In genomic region chr1:155192346-155193274, GRCh38 we compare ENCODE assay signal across 8 cellular contexts. TPM values are rescaled to one million over a fixed set of nuclear protein-coding genes. Genes with fewer than 3 reads are reported as not detected.
A peak's percentile ranks its signal among the peaks of the same experiment; 100 is the strongest.
DNase-seq lines count a peak whose midpoint lies in the region; ATAC-seq and TF ChIP-seq lines count a peak whose summit lies in the region.

No MANE protein-coding gene starts in this region.

- H3K4me1 Mint-ChIP-seq in WTC11 (peaks cover 33% of the 10 kb centered on the region), osteocyte (ENCODE audit: unreplicated experiment) (peaks cover 33% of the 10 kb centered on the region)

- peaks cover 31 to 49% (median 40%) of the 10 kb centered on the region in 10 experiments for H3K4me1 ChIP-seq in BLaER1 treated with 17β-estradiol and CSF1 and Interleukin-3, amounts not matched to agents 10 nM and 100 nM
- peaks cover 32% of the 10 kb centered on the region for H3K4me1 ChIP-seq in Karpas-422 (ENCODE audit: low read length)

- H3K4me3 Mint-ChIP-seq in WTC11 (peak overlapping the region; percentile 99), osteocyte (ENCODE audit: unreplicated experiment) (peak overlapping the region; percentile 85)

- no peak for TF ChIP-seq CTCF in WTC11 (IDR thresholded peaks at IDR 0.05)
- TF ChIP-seq CTCF in fibroblast of the aortic adventitia (IDR thresholded peaks at IDR 0.05; ENCODE audit: insufficient read depth, low read length), result no peak
- no peak for TF ChIP-seq CTCF in osteocyte (IDR thresholded peaks at IDR 0.05)

- peak overlapping the region; percentile 65 to 91 (median 82) for H3K9ac ChIP-seq in BLaER1 treated with 17β-estradiol and CSF1 and Interleukin-3, amounts not matched to agents 10 nM and 100 nM
- H3K9ac ChIP-seq in Karpas-422 (ENCODE audit: low read length), result peak overlapping the region; percentile 73

- peak overlapping the region; percentile 75 to 95 (median 84) for H3K27ac ChIP-seq in BLaER1 treated with 17β-estradiol and CSF1 and Interleukin-3, amounts not matched to agents 10 nM and 100 nM
- no peak overlapping the region for H3K27ac ChIP-seq in Karpas-422 (ENCODE audit: low read length)

- H3K4me2 ChIP-seq in BLaER1 treated with 17β-estradiol and CSF1 and Interleukin-3, amounts not matched to agents 10 nM and 100 nM, result peak overlapping the region; percentile 77 to 98 (median 95)
- peak overlapping the region; percentile 66 for H3K4me2 ChIP-seq in Karpas-422 (ENCODE audit: low read depth, low read length, poor library complexity, severe bottlenecking)

- no peaks in the 10 kb centered on the region for H3K9me3 ChIP-seq in BLaER1 treated with 17β-estradiol and CSF1 and Interleukin-3, amounts not matched to agents 10 nM and 100 nM (replicated peaks in 1 of 11)
- H3K9me3 ChIP-seq in Karpas-422 (ENCODE audit: low read length), result no peaks in the 10 kb centered on the region

- ATAC-seq in WTC11, result peak; percentile 1
- no peak for ATAC-seq in HG02678 (IDR thresholded peaks at IDR 0.05; ENCODE audit: unreplicated experiment)

- no peaks in the 10 kb centered on the region for H3K79me2 ChIP-seq in Karpas-422 (ENCODE audit: low read length)

- peaks cover 0 to 14% (median 9%) of the 10 kb centered on the region in 11 experiments; a peak in 8 of 22 replicates for H3K36me3 ChIP-seq in BLaER1 treated with 17β-estradiol and CSF1 and Interleukin-3, amounts not matched to agents 10 nM and 100 nM
- no peaks in the 10 kb centered on the region for H3K36me3 ChIP-seq in Karpas-422 (ENCODE audit: insufficient read depth, low read length)

- H3K27ac Mint-ChIP-seq in WTC11 (peak overlapping the region; percentile 31; the same call in 1 of the 2 replicates), osteocyte (ENCODE audit: unreplicated experiment) (peak overlapping the region; percentile 99)

- DNase-seq in Karpas-422, result no peak
- peak; percentile 66 for DNase-seq in WTC11 (ENCODE audit: low spot score)
- DNase-seq in fibroblast of the aortic adventitia (ENCODE audit: low read depth), result no peak
- no peak for DNase-seq in osteocyte (ENCODE audit: extremely low spot score, unreplicated experiment)
- DNase-seq in CD1c-positive myeloid dendritic cell (ENCODE audit: extremely low spot score), result no peak
- DNase-seq in NCI-H446 (lab: John Stamatoyannopoulos, UW), result no peak

- CTCF ChIA-PET in WTC11 (lab: Charles Lee), result interaction anchor here (0.5 to 4.6 kb wide), 40 partner anchors 8 to 448 kb away, joined by 3 to 232 read pairs (median 5); partner anchors contain the start of genes ADAM15, CLK2, EFNA3 and ENTREP3

- no peaks in the 10 kb centered on the region for H3K27me3 ChIP-seq in BLaER1 treated with 17β-estradiol and CSF1 and Interleukin-3, amounts not matched to agents 10 nM and 100 nM
- no peaks in the 10 kb centered on the region for H3K27me3 ChIP-seq in Karpas-422 (ENCODE audit: low read length)

- POLR2A ChIA-PET in WTC11 (lab: Charles Lee), result interaction anchor here (0.5 to 3.7 kb wide), 8 partner anchors 11 to 1027 kb away, joined by 3 to 83 read pairs (median 6); partner anchors contain the start of genes CLK2, KRTCAP2, THBS3 and TRIM46

- H4K20me1 ChIP-seq in BLaER1 treated with 17β-estradiol and CSF1 and Interleukin-3, amounts not matched to agents 10 nM and 100 nM, result no peaks in the 10 kb centered on the region
- H4K20me1 ChIP-seq in Karpas-422 (ENCODE audit: insufficient read depth, low read depth, low read length), result no peaks in the 10 kb centered on the region

- H2AFZ ChIP-seq in Karpas-422 (ENCODE audit: low read length), result no peak overlapping the region

- H3K27me3 Mint-ChIP-seq in WTC11 (ENCODE audit: low read depth), result peaks cover 4% of the 10 kb centered on the region; the same call in 1 of the 2 replicates
- H3K27me3 Mint-ChIP-seq in osteocyte (ENCODE audit: unreplicated experiment), result no peaks in the 10 kb centered on the region

- H3K9me2 ChIP-seq in Karpas-422 (replicated peaks; ENCODE audit: insufficient read depth, low read length), result no peaks in the 10 kb centered on the region

- peak overlapping the region; percentile 48 to 69 (median 56) for H3K4me3 ChIP-seq in BLaER1 treated with 17β-estradiol and CSF1 and Interleukin-3, amounts not matched to agents 10 nM and 100 nM
- H3K4me3 ChIP-seq in Karpas-422 (ENCODE audit: low read length), result peak overlapping the region; percentile 59; the same call in 1 of the 2 replicates
- peak overlapping the region; percentile 70 for H3K4me3 ChIP-seq in fibroblast of the aortic adventitia (ENCODE audit: low read depth, low read length)

- H3K9me3 Mint-ChIP-seq in WTC11, result no peaks in the 10 kb centered on the region
- H3K9me3 Mint-ChIP-seq in osteocyte (ENCODE audit: unreplicated experiment), result no peaks in the 10 kb centered on the region

- H3K36me3 Mint-ChIP-seq in WTC11 (peaks cover 12% of the 10 kb centered on the region), osteocyte (ENCODE audit: unreplicated experiment) (no peaks in the 10 kb centered on the region)

TF ChIP-seq in WTC11, 78 proteins besides CTCF, POLR2A, EP300 and RAD21 (continues in another document):
- TF ChIP-seq PRDM15 (CRISPR knock-in tag; IDR thresholded peaks at IDR 0.05) (no peak), ZBTB21 (CRISPR knock-in tag; IDR thresholded peaks at IDR 0.05; ENCODE audit: borderline replicate concordance) (no peak), NFATC4 (CRISPR knock-in tag; IDR thresholded peaks at IDR 0.05) (no peak), ATF1 (CRISPR knock-in tag; IDR thresholded peaks at IDR 0.05) (no peak), MLX (CRISPR knock-in tag; IDR thresholded peaks at IDR 0.05) (no peak), NR2C2 (CRISPR knock-in tag; IDR thresholded peaks at IDR 0.05) (no peak), ERG (CRISPR knock-in tag; IDR thresholded peaks at IDR 0.05) (no peak)

RNA-seq across cellular contexts. Expression of gene THBS3, which starts 15.1 kb away (rescaled TPM):
- 11.9 and 18.7 TPM in 2 replicates for total RNA-seq in Karpas-422 (2014; rRNA removed; shearing (Covaris generic); ENCODE audit: low replicate concordance)
- total RNA-seq in WTC11 (2021) (4.0 to 5.3 TPM (median 5.3 TPM) in 3 replicates), fibroblast of the aortic adventitia (ENCODE audit: low replicate concordance) (29.3 and 41.1 TPM in 2 replicates), osteocyte (55.4 and 57.2 TPM in 2 replicates)

RNA-seq across cellular contexts. Expression of gene MTX1, which starts 15.9 kb away (rescaled TPM):
- 49.5 and 56.9 TPM in 2 replicates for total RNA-seq in Karpas-422 (2014; rRNA removed; shearing (Covaris generic); ENCODE audit: low replicate concordance)
- 57.5 to 62.8 TPM (median 60.4 TPM) in 3 replicates for total RNA-seq in WTC11 (2021)
- 13.7 and 26.1 TPM in 2 replicates for total RNA-seq in fibroblast of the aortic adventitia (ENCODE audit: low replicate concordance)
- total RNA-seq in osteocyte, result 31.9 and 33.2 TPM in 2 replicates

RNA-seq across cellular contexts. Expression of gene TRIM46, which starts 19.0 kb away (rescaled TPM):
- 5.1 and 19.2 TPM in 2 replicates for total RNA-seq in Karpas-422 (2014; rRNA removed; shearing (Covaris generic); ENCODE audit: low replicate concordance)
- total RNA-seq in WTC11 (2021), result 20.3 to 22.1 TPM (median 21.4 TPM) in 3 replicates
- 5.2 and 13.2 TPM in 2 replicates for total RNA-seq in fibroblast of the aortic adventitia (ENCODE audit: low replicate concordance)
- 6.1 and 7.7 TPM in 2 replicates for total RNA-seq in osteocyte

RNA-seq across cellular contexts. Expression of gene KRTCAP2, which starts 19.5 kb away (rescaled TPM):
- 237 and 400 TPM in 2 replicates for total RNA-seq in Karpas-422 (2014; rRNA removed; shearing (Covaris generic); ENCODE audit: low replicate concordance)
- total RNA-seq in WTC11 (2021) (104 to 161 TPM (median 147 TPM) in 3 replicates), fibroblast of the aortic adventitia (ENCODE audit: low replicate concordance) (29.8 and 100 TPM in 2 replicates), osteocyte (190 and 201 TPM in 2 replicates)

RNA-seq across cellular contexts. Expression of gene DPM3, which starts 52.3 kb away (rescaled TPM):
- total RNA-seq in Karpas-422 (2014; rRNA removed; shearing (Covaris generic); ENCODE audit: low replicate concordance), result 22.2 and 33.2 TPM in 2 replicates
- total RNA-seq in WTC11 (2021) (70.6 to 79.8 TPM (median 73.5 TPM) in 3 replicates), fibroblast of the aortic adventitia (ENCODE audit: low replicate concordance) (26.1 and 46.3 TPM in 2 replicates), osteocyte (61.3 and 64.4 TPM in 2 replicates)
